ENCODE assay signal across 17 cellular contexts in the genomic region with DNA sequence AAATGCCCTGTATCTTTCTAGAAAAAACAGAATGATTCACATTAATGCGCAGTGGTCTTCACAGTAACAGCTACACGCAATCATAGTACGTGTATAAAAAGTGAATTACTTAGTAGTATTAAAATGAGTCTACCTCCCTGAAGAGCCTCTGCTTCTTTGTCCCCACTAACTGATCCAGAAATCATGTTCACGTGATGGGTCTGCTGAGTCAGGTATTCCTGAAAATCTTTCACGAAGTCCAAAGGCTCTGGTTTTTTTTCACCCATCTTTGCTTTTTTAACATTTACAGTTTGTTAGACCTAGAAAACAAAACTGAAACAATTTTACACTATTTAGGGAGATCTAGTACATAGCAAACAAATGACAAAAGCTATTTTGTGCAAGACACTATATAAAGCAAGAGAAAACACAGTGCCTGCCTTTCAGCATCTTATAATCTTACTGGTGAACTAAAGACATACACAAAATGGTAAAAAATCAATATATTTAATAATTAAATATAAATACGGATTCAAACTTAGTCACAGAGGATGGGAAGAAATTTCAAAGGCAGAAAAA. TPM values are rescaled to one million over a fixed set of nuclear protein-coding genes. Genes with fewer than 3 reads are reported as not detected.
DNase-seq lines count a peak whose midpoint lies in the region; ATAC-seq, FAIRE-seq and TF ChIP-seq lines count a peak whose summit lies in the region.
"Had no signal": no experiment of that assay in that cellular context is flagged by ENCODE, and none has a peak within 500 bp of the region (broad histone marks: within the 10 kb centered on the region; RNA-seq: fewer than 3 reads in every experiment).

No MANE protein-coding gene starts in this region.

- BruUV-seq in GM12878 (replicated peaks; lab: Mats Ljungman, UMichigan): no TSS peak

- H3K9me3 Mint-ChIP-seq in neural crest cell: no peaks in the 10 kb centered on the region

- no peak for DNase-seq in GM06990 (ENCODE audit: extremely low read depth, insufficient read length)
- DNase-seq in GM19239 (ENCODE audit: insufficient read length, low spot score): no peak
- DNase-seq in GM12878 (ENCODE audit: low read depth, low spot score): no peak
- DNase-seq in neural crest cell (ENCODE audit: low read depth, low spot score): no peak
- no peak for DNase-seq in dedifferentiated amniotic fluid mesenchymal stem cell (ENCODE audit: extremely low spot score)
- DNase-seq: AML-193, DMS79 treated with DMSO at 0.1 percent for 48 hours, KG1, NCI-H1930, NCI-H226, NCI-H524, NCI-H82, PC-3 had no signal

- WGBS in GM12878 (ENCODE audit: insufficient coverage, insufficient replicate concordance, low lambda C conversion rate, missing lambda C conversion rate): 85% methylated on average over 6 of the region's 6 CpGs

- ATAC-seq in GM12878 (peak; percentile 52; the same call in 2 of the 3 replicates), GM21423 (IDR thresholded peaks at IDR 0.05; ENCODE audit: unreplicated experiment) (no peak), GM21526 (IDR thresholded peaks at IDR 0.05; ENCODE audit: low FRiP score, unreplicated experiment) (no peak)

- CTCF ChIA-PET in GM12878 (lab: Yijun Ruan, JAX): interaction anchor here (0.7 to 1.5 kb wide), 5 partner anchors 9 to 126 kb away, joined by 3 to 6 read pairs (median 3); a partner anchor contains a TSS

- TF ChIP-seq CTCF in GM06990 (IDR thresholded peaks at IDR 0.05; ENCODE audit: insufficient read depth, low read length, poor library complexity, severe bottlenecking): no peak
- TF ChIP-seq CTCF in GM12878 (IDR thresholded peaks at IDR 0.05 in 2 of 3, conservative IDR thresholded peaks at IDR 0.05 in 1 of 3; ENCODE audit: control insufficient read depth in 2 of 3, extremely low read depth in 1 of 3, insufficient read depth in 1 of 3, low read depth in 3 of 3, low read length in 3 of 3): no peak
- no peak for TF ChIP-seq CTCF in neural crest cell (conservative IDR thresholded peaks at IDR 0.05)

- peaks cover 7% of the 10 kb centered on the region for H3K4me1 Mint-ChIP-seq in neural crest cell

- H4K20me1 ChIP-seq in GM12878 (ENCODE audit: control insufficient read depth, insufficient read depth): no peaks in the 10 kb centered on the region; the same call in 1 of the 2 replicates

- no peak overlapping the region for H3K9ac ChIP-seq in GM12878 (ENCODE audit: control insufficient read depth, insufficient read depth, low read length)

- peak overlapping the region; percentile 68 for H3K4me2 ChIP-seq in GM12878 (ENCODE audit: control insufficient read depth, insufficient read depth)

- no peaks in the 10 kb centered on the region for H3K27me3 Mint-ChIP-seq in neural crest cell (ENCODE audit: low read depth)

- no peak for TF ChIP-seq RAD21 in GM12878 (IDR thresholded peaks at IDR 0.05; ENCODE audit: insufficient read depth, low read depth, low read length)

- peak overlapping the region; percentile 45 for H3K27ac ChIP-seq in GM12878 (ENCODE audit: control insufficient read depth, insufficient read depth)
- H3K27ac ChIP-seq: C4-2B had no signal

- H3K4me1 ChIP-seq in GM12878 (ENCODE audit: control insufficient read depth, insufficient read depth, low read length): peaks cover 29% of the 10 kb centered on the region

- no peak for TF ChIP-seq POLR2A in GM12878 (IDR thresholded peaks at IDR 0.05; ENCODE audit: low read depth, low read length)

- POLR2A ChIA-PET in GM12878 (lab: Charles Lee): interaction anchor here (0.7 to 1.0 kb wide), 2 partner anchors 10 to 18 kb away, joined by 3 to 5 read pairs; a partner anchor contains a TSS

- no peaks in the 10 kb centered on the region for H3K9me3 ChIP-seq in GM12878 (replicated peaks; ENCODE audit: control insufficient read depth, insufficient read depth, low read length)

- SMC1A ChIA-PET in GM12878 (lab: Charles Lee; ENCODE audit: uncharacterized antibody, unreplicated experiment): interaction anchor here (1.4 to 2.8 kb wide), 5 partner anchors 8 to 40 kb away, joined by 3 to 14 read pairs (median 6); a partner anchor contains a TSS

- no peak for TF ChIP-seq EP300 in GM12878 (IDR thresholded peaks at IDR 0.05; ENCODE audit: borderline replicate concordance in 1 of 2, control insufficient read depth in 1 of 2, low read depth in 2 of 2, low read length in 2 of 2)

- no peak overlapping the region for H3K4me3 Mint-ChIP-seq in neural crest cell

- RAD21 ChIA-PET in GM12878 (lab: Charles Lee; ENCODE audit: unreplicated experiment): interaction anchor here (0.9 kb wide), 1 partner anchor 14 kb away, joined by 3 read pairs; no protein-coding TSS in a partner anchor

- no peak overlapping the region for H2AFZ ChIP-seq in GM12878 (ENCODE audit: control insufficient read depth, low read depth, low read length)

- H3K79me2 ChIP-seq in GM12878 (ENCODE audit: control insufficient read depth, insufficient read depth, low read length): peaks cover 29% of the 10 kb centered on the region

- H3K4me3 ChIP-seq in GM06990 (replicated peaks; ENCODE audit: low read depth, low read length) (peak overlapping the region; percentile 29), GM12878 (peak overlapping the region; percentile 24; the same call in 1 of the 2 replicates)

- H3K27me3 ChIP-seq in GM06990 (replicated peaks; ENCODE audit: control insufficient read depth, insufficient read depth, low read length) (no peaks in the 10 kb centered on the region), GM12878 (replicated peaks in 1 of 2; ENCODE audit: control insufficient read depth in 2 of 2, insufficient read depth in 2 of 2, low read length in 1 of 2) (no peaks in the 10 kb centered on the region)

- H3K36me3 ChIP-seq in GM06990 (ENCODE audit: control insufficient read depth, insufficient read depth, low read length): peaks cover 4% of the 10 kb centered on the region
- peaks cover 4 to 11% of the 10 kb centered on the region in 2 experiments; a peak in 3 of 4 replicates for H3K36me3 ChIP-seq in GM12878 (ENCODE audit: control insufficient read depth in 2 of 2, insufficient read depth in 2 of 2, low read length in 1 of 2)

- FAIRE-seq in GM19239 (lab: Jason Lieb, UNC) (peak; percentile 77), GM12878 (lab: Jason Lieb, UNC) (peak; percentile 18)
- FAIRE-seq: H1 had no signal

- peak overlapping the region; percentile 35 for H3K27ac Mint-ChIP-seq in neural crest cell (ENCODE audit: unreplicated experiment)

- in situ Hi-C loops in GM12878 (cut with MboI): no loop called here

- intact Hi-C loops in GM12878 (cut with micrococcal nuclease; ENCODE audit: unreplicated experiment): loop anchor here (5.0 kb wide), 1 partner anchor 1804 kb away; a partner anchor contains a TSS

- peaks cover 5% of the 10 kb centered on the region for H3K36me3 Mint-ChIP-seq in neural crest cell (ENCODE audit: low read depth)

RNA-seq across cellular contexts. Expression of a gene that starts 10.2 kb away (rescaled TPM):
- total RNA-seq in GM12878 (2013; cell fraction: nucleolus; rRNA removed): 29.0 and 30.8 TPM in 2 replicates
- 5.3 TPM in 2 replicates for total RNA-seq in GM12878 (2014; rRNA removed)
- 6.5 and 7.3 TPM in 2 replicates for total RNA-seq in GM12878 (2014; rRNA removed; fragmentation: Illumina TruSeq; extraction: Trizol)
- total RNA-seq in GM12878 (2021): 13.7 and 16.1 TPM in 2 replicates
- 6.4 TPM for polyA plus RNA-seq in GM12878 (2011; ENCODE audit: low read depth)
- polyA plus RNA-seq in GM12878 (2011; rRNA removed): 12.5 and 15.6 TPM in 2 replicates
- polyA plus RNA-seq in GM12878 (2011; cell fraction: cytosol; rRNA removed): 7.4 and 8.0 TPM in 2 replicates
- polyA plus RNA-seq in GM12878 (2011; cell fraction: nucleus; rRNA removed): 9.7 and 11.9 TPM in 2 replicates
- polyA plus RNA-seq in GM12878 (2012): 11.1 and 12.6 TPM in 2 replicates
- polyA plus RNA-seq in GM12878 (2014; fragmentation: Illumina TruSeq; extraction: Trizol): 15.6 and 18.6 TPM in 2 replicates
- polyA plus RNA-seq in GM12878 (2014; fragmentation: Nextera tagmentation; extraction: Ambion mirVana): 10 to 100 TPM in 1 of 2 experiments, 1 to 10 TPM in 1; 6.8 to 11.2 TPM
- 7.4 and 11.2 TPM in 2 replicates for polyA plus RNA-seq in GM12878 (2014; rRNA removed)
- polyA plus RNA-seq in GM12878 (2016; fragmentation: Nextera tagmentation; extraction: Ambion mirVana): 10 to 100 TPM; 20.5 to 23.2 TPM
- 10.8 and 11.6 TPM in 2 replicates for polyA minus RNA-seq in GM12878 (2011; rRNA and poly(A)+ RNA removed)
- 3.7 and 5.5 TPM in 2 replicates for polyA minus RNA-seq in GM12878 (2011; cell fraction: cytosol; rRNA and poly(A)+ RNA removed)
- 7.1 and 8.8 TPM in 2 replicates for polyA minus RNA-seq in GM12878 (2011; cell fraction: nucleus; rRNA and poly(A)+ RNA removed)
- 12.1 and 14.1 TPM in 2 replicates for total RNA-seq in neural crest cell

RNA-seq across cellular contexts. Expression of a gene that starts 10.4 kb away (rescaled TPM):
- total RNA-seq in GM12878 (2013; cell fraction: nucleolus; rRNA removed): 40.5 and 42.0 TPM in 2 replicates
- 10.8 and 13.5 TPM in 2 replicates for total RNA-seq in GM12878 (2014; rRNA removed)
- 12.1 and 12.2 TPM in 2 replicates for total RNA-seq in GM12878 (2014; rRNA removed; fragmentation: Illumina TruSeq; extraction: Trizol)
- 23.5 and 24.0 TPM in 2 replicates for total RNA-seq in GM12878 (2021)
- 8.2 TPM for polyA plus RNA-seq in GM12878 (2011; ENCODE audit: low read depth)
- polyA plus RNA-seq in GM12878 (2011; rRNA removed): 18.8 and 33.7 TPM in 2 replicates
- 6.2 and 8.5 TPM in 2 replicates for polyA plus RNA-seq in GM12878 (2011; cell fraction: cytosol; rRNA removed)
- 15.8 and 20.6 TPM in 2 replicates for polyA plus RNA-seq in GM12878 (2011; cell fraction: nucleus; rRNA removed)
- polyA plus RNA-seq in GM12878 (2012): 10.3 and 12.9 TPM in 2 replicates
- 18.9 and 25.9 TPM in 2 replicates for polyA plus RNA-seq in GM12878 (2014; fragmentation: Illumina TruSeq; extraction: Trizol)
- polyA plus RNA-seq in GM12878 (2014; fragmentation: Nextera tagmentation; extraction: Ambion mirVana): 10 to 100 TPM; 10.9 to 11.3 TPM
- 10.8 and 14.1 TPM in 2 replicates for polyA plus RNA-seq in GM12878 (2014; rRNA removed)
- polyA plus RNA-seq in GM12878 (2016; fragmentation: Nextera tagmentation; extraction: Ambion mirVana): 10 to 100 TPM; 15.9 to 17.4 TPM
- polyA minus RNA-seq in GM12878 (2011; rRNA and poly(A)+ RNA removed): 5.4 and 11.3 TPM in 2 replicates
- 3.2 and 3.7 TPM in 2 replicates for polyA minus RNA-seq in GM12878 (2011; cell fraction: cytosol; rRNA and poly(A)+ RNA removed)
- polyA minus RNA-seq in GM12878 (2011; cell fraction: nucleus; rRNA and poly(A)+ RNA removed): 5.6 and 6.2 TPM in 2 replicates
- 16.8 and 17.2 TPM in 2 replicates for total RNA-seq in neural crest cell

RNA-seq across cellular contexts. Expression of a gene that starts 18.2 kb away (rescaled TPM):
- 14.2 and 14.5 TPM in 2 replicates for total RNA-seq in GM12878 (2013; cell fraction: nucleolus; rRNA removed)
- total RNA-seq in GM12878 (2014; rRNA removed) (2.3 TPM in 2 replicates), GM12878 (2014; rRNA removed; fragmentation: Illumina TruSeq; extraction: Trizol) (3.2 TPM in 2 replicates), GM12878 (2021) (3.2 TPM in 2 replicates), neural crest cell (5.8 and 6.8 TPM in 2 replicates)
- 6.1 TPM for polyA plus RNA-seq in GM12878 (2011; ENCODE audit: low read depth)
- polyA plus RNA-seq in GM12878 (2011; rRNA removed) (5.6 and 8.0 TPM in 2 replicates), GM12878 (2014; fragmentation: Illumina TruSeq; extraction: Trizol) (3.5 and 3.6 TPM in 2 replicates), GM12878 (2014; fragmentation: Nextera tagmentation; extraction: Ambion mirVana) (1 to 10 TPM; 1.8 to 3.3 TPM), GM12878 (2014; rRNA removed) (4.6 and 4.8 TPM in 2 replicates), GM12878 (2016; fragmentation: Nextera tagmentation; extraction: Ambion mirVana) (1 to 10 TPM; 7.0 to 7.1 TPM)
- 2.9 and 3.6 TPM in 2 replicates for polyA plus RNA-seq in GM12878 (2011; cell fraction: cytosol; rRNA removed)
- 5.4 and 5.5 TPM in 2 replicates for polyA plus RNA-seq in GM12878 (2011; cell fraction: nucleus; rRNA removed)
- polyA plus RNA-seq in GM12878 (2012): 4.4 and 6.8 TPM in 2 replicates
- polyA minus RNA-seq in GM12878 (2011; rRNA and poly(A)+ RNA removed): 2.9 and 3.2 TPM in 2 replicates
- polyA minus RNA-seq in GM12878 (2011; cell fraction: cytosol; rRNA and poly(A)+ RNA removed): 0.40 and 0.94 TPM in 2 replicates
- 4.8 and 7.5 TPM in 2 replicates for polyA minus RNA-seq in GM12878 (2011; cell fraction: nucleus; rRNA and poly(A)+ RNA removed)

RNA-seq across cellular contexts. Expression of a gene that starts 44.4 kb away (rescaled TPM):
- 14.8 and 15.5 TPM in 2 replicates for total RNA-seq in GM12878 (2013; cell fraction: nucleolus; rRNA removed)
- total RNA-seq in GM12878 (2014; rRNA removed) (7.9 and 9.9 TPM in 2 replicates), GM12878 (2014; rRNA removed; fragmentation: Illumina TruSeq; extraction: Trizol) (9.1 and 10.7 TPM in 2 replicates), GM12878 (2021) (6.8 and 10.9 TPM in 2 replicates), neural crest cell (11.8 and 13.5 TPM in 2 replicates)
- polyA plus RNA-seq in GM12878 (2011; ENCODE audit: low read depth): 2.0 TPM
- polyA plus RNA-seq in GM12878 (2011; rRNA removed) (9.1 and 12.3 TPM in 2 replicates), GM12878 (2014; fragmentation: Illumina TruSeq; extraction: Trizol) (11.3 and 12.5 TPM in 2 replicates), GM12878 (2014; fragmentation: Nextera tagmentation; extraction: Ambion mirVana) (1 to 10 TPM; 4.7 to 4.8 TPM), GM12878 (2014; rRNA removed) (7.5 and 7.7 TPM in 2 replicates), GM12878 (2016; fragmentation: Nextera tagmentation; extraction: Ambion mirVana) (10 to 100 TPM; 10.2 to 12.0 TPM)
- polyA plus RNA-seq in GM12878 (2011; cell fraction: cytosol; rRNA removed): 2.6 and 2.9 TPM in 2 replicates
- polyA plus RNA-seq in GM12878 (2011; cell fraction: nucleus; rRNA removed): 4.3 and 5.7 TPM in 2 replicates
- polyA plus RNA-seq in GM12878 (2012): 4.1 and 5.9 TPM in 2 replicates
- 5.4 and 14.4 TPM in 2 replicates for polyA minus RNA-seq in GM12878 (2011; rRNA and poly(A)+ RNA removed)
- polyA minus RNA-seq in GM12878 (2011; cell fraction: cytosol; rRNA and poly(A)+ RNA removed): 2.5 and 2.7 TPM in 2 replicates
- polyA minus RNA-seq in GM12878 (2011; cell fraction: nucleus; rRNA and poly(A)+ RNA removed): 3.1 and 5.5 TPM in 2 replicates
